Comparison of ENCODE assay signal across 34 cellular contexts in genomic region chrX:53163436-53163835, GRCh38.
"Had no signal": no experiment of that assay in that cellular context is flagged by ENCODE, and none has a peak within 500 bp of the region (broad histone marks: within the 10 kb centered on the region; RNA-seq: fewer than 3 reads in every experiment).

No MANE protein-coding gene starts in this region.

- H3K4me2 ChIP-seq: KMS-11 had no signal

- H3K36me3 ChIP-seq: brain microvascular endothelial cell, SJCRH30 had no signal

- H3K4me3 ChIP-seq: SJCRH30, SK-N-MC had no signal

- H3K4me1 ChIP-seq: SJCRH30 had no signal

- H3K9me3 ChIP-seq: SJCRH30 had no signal

- ATAC-seq: activated CD8-positive, alpha-beta memory T cell treated with anti-CD3 and anti-CD28 coated beads, Interleukin-2, amount 10 ng/mL, durations not matched to agents 7 days and 5 days; activated T-cell treated with anti-CD3 and anti-CD28 coated beads, Interleukin-2, amount 50 U/mL, for 72 hours; activated T-helper 17 cell treated with anti-CD3 and anti-CD28 coated beads, Interleukin-2, amount 50 U/mL, for 72 hours; Panc1 had no signal

- H3K27me3 ChIP-seq: SJCRH30 had no signal

- H3K9ac ChIP-seq: KMS-11 had no signal

- DNase-seq: activated B cell treated with CpG ODN at 0.5 μM for 24 hours; activated CD4-positive, alpha-beta memory T cell treated with anti-CD3 and anti-CD28 coated beads, Interleukin-2, amount 10 ng/mL, durations not matched to agents 7 days and 5 days; activated CD4-positive, alpha-beta T cell treated with anti-CD3 and anti-CD28 coated beads for 1 hour; activated CD4-positive, alpha-beta T cell treated with anti-CD3 and anti-CD28 coated beads for 48 hours; activated CD8-positive, alpha-beta memory T cell treated with anti-CD3 and anti-CD28 coated beads for 24 hours; activated CD8-positive, alpha-beta memory T cell treated with anti-CD3 and anti-CD28 coated beads, Interleukin-2, amount 10 ng/mL, durations not matched to agents 7 days and 5 days; activated CD8-positive, alpha-beta memory T cell treated with anti-CD3 and anti-CD28 coated beads, Interleukin-2, amount 50 U/mL, for 48 hours; activated effector memory CD4-positive, alpha-beta T cell treated with anti-CD3 and anti-CD28 coated beads, Interleukin-2, amount 50 U/mL, for 16 hours; activated naive CD4-positive, alpha-beta T cell; activated naive CD4-positive, alpha-beta T cell treated with anti-CD3 and anti-CD28 coated beads, Interleukin-2, amount 50 U/mL, for 16 hours; activated naive CD8-positive, alpha-beta T cell treated with anti-CD3 and anti-CD28 coated beads for 36 hours; activated T-cell treated with anti-CD3 and anti-CD28 coated beads, Interleukin-2, amount 50 U/mL, for 72 hours; amniotic stem cell; aorta; brain microvascular endothelial cell; central memory CD4-positive, alpha-beta T cell; MM.1S; MV-4-11; NCI-H1092; NCI-H146; NCI-H187; NCI-H2029 treated with DMSO at 0.1 percent for 48 hours; NCI-H2107; NCI-H2171; NCI-H345; NCI-H524 treated with DMSO at 0.1 percent for 48 hours; SHP77; SJCRH30; T1000 had no signal

- H3K27ac ChIP-seq: brain microvascular endothelial cell, KMS-11, SJCRH30, SK-N-MC, VCaP had no signal
